In genomic region chr1:230905733-230906132, GRCh38 we compare ENCODE assay signal across 1 cellular context.
TF ChIP-seq lines count a peak whose summit lies in the region.

No MANE protein-coding gene starts in this region.

TF ChIP-seq in SK-N-SH, 30 proteins besides CTCF, POLR2A, EP300 and RAD21 (continued from another document):
- TF ChIP-seq IRF3 (IDR thresholded peaks at IDR 0.05; ENCODE audit: low read depth, low read length) (no peak), CHD2 (IDR thresholded peaks at IDR 0.05; ENCODE audit: low read length, partially characterized antibody) (no peak), PBX3 (IDR thresholded peaks at IDR 0.05) (no peak), ELF1 (IDR thresholded peaks at IDR 0.05) (no peak), YY1 (IDR thresholded peaks at IDR 0.05; ENCODE audit: low read depth) (no peak), NFIC (IDR thresholded peaks at IDR 0.05; ENCODE audit: borderline replicate concordance) (no peak)
